ENCODE assay signal across 1 cellular context in the genomic region with DNA sequence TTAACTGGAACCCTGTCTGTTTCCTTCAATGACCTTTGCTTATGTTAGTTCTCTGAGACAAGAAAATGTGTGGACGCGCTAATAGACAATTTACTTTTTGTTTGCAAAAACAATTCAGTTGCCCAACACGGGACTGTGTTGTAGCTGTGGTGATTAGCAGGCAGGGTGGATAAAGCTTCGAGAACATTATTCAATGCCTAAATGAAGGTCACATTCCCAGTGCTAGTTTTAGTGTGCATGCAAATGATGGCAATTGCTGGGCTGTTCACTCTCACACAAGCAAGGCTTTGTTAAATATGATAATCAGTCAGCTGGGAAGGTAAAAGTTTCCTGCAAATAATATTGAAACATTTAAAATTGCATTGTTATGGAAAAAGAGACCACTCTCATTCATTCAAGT.
TF ChIP-seq lines count a peak whose summit lies in the region.

No MANE protein-coding gene starts in this region.

TF ChIP-seq in GM23338, 12 proteins besides CTCF, POLR2A, EP300 and RAD21:
- TF ChIP-seq, protein P1, sequence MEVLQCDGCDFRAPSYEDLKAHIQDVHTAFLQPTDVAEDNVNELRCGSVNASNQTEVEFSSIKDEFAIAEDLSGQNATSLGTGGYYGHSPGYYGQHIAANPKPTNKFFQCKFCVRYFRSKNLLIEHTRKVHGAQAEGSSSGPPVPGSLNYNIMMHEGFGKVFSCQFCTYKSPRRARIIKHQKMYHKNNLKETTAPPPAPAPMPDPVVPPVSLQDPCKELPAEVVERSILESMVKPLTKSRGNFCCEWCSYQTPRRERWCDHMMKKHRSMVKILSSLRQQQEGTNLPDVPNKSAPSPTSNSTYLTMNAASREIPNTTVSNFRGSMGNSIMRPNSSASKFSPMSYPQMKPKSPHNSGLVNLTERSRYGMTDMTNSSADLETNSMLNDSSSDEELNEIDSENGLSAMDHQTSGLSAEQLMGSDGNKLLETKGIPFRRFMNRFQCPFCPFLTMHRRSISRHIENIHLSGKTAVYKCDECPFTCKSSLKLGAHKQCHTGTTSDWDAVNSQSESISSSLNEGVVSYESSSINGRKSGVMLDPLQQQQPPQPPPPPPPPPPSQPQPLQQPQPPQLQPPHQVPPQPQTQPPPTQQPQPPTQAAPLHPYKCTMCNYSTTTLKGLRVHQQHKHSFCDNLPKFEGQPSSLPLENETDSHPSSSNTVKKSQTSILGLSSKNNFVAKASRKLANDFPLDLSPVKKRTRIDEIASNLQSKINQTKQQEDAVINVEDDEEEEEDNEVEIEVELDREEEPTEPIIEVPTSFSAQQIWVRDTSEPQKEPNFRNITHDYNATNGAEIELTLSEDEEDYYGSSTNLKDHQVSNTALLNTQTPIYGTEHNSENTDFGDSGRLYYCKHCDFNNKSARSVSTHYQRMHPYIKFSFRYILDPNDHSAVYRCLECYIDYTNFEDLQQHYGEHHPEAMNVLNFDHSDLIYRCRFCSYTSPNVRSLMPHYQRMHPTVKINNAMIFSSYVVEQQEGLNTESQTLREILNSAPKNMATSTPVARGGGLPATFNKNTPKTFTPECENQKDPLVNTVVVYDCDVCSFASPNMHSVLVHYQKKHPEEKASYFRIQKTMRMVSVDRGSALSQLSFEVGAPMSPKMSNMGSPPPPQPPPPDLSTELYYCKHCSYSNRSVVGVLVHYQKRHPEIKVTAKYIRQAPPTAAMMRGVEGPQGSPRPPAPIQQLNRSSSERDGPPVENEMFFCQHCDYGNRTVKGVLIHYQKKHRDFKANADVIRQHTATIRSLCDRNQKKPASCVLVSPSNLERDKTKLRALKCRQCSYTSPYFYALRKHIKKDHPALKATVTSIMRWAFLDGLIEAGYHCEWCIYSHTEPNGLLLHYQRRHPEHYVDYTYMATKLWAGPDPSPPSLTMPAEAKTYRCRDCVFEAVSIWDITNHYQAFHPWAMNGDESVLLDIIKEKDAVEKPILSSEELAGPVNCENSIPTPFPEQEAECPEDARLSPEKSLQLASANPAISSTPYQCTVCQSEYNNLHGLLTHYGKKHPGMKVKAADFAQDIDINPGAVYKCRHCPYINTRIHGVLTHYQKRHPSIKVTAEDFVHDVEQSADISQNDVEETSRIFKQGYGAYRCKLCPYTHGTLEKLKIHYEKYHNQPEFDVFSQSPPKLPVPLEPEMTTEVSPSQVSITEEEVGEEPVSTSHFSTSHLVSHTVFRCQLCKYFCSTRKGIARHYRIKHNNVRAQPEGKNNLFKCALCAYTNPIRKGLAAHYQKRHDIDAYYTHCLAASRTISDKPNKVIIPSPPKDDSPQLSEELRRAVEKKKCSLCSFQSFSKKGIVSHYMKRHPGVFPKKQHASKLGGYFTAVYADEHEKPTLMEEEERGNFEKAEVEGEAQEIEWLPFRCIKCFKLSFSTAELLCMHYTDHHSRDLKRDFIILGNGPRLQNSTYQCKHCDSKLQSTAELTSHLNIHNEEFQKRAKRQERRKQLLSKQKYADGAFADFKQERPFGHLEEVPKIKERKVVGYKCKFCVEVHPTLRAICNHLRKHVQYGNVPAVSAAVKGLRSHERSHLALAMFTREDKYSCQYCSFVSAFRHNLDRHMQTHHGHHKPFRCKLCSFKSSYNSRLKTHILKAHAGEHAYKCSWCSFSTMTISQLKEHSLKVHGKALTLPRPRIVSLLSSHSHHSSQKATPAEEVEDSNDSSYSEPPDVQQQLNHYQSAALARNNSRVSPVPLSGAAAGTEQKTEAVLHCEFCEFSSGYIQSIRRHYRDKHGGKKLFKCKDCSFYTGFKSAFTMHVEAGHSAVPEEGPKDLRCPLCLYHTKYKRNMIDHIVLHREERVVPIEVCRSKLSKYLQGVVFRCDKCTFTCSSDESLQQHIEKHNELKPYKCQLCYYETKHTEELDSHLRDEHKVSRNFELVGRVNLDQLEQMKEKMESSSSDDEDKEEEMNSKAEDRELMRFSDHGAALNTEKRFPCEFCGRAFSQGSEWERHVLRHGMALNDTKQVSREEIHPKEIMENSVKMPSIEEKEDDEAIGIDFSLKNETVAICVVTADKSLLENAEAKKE (CRISPR knock-in tag; IDR thresholded peaks at IDR 0.05) = no peak
- TF ChIP-seq ZNF331 (CRISPR knock-in tag; IDR thresholded peaks at IDR 0.05; ENCODE audit: low read depth) (no peak), POLR2AphosphoS5 (IDR thresholded peaks at IDR 0.05; ENCODE audit: low read depth) (no peak), EZH2phosphoT487 (IDR thresholded peaks at IDR 0.05; ENCODE audit: unreplicated experiment) (no peak), CREB1 (CRISPR knock-in tag; IDR thresholded peaks at IDR 0.05; ENCODE audit: low read depth) (no peak), EZH2 (IDR thresholded peaks at IDR 0.05; ENCODE audit: low read depth, unreplicated experiment) (no peak), ZNF114 (CRISPR knock-in tag; IDR thresholded peaks at IDR 0.05) (no peak), JUNB (IDR thresholded peaks at IDR 0.05; ENCODE audit: unreplicated experiment) (no peak)
- TF ChIP-seq, protein P2, sequence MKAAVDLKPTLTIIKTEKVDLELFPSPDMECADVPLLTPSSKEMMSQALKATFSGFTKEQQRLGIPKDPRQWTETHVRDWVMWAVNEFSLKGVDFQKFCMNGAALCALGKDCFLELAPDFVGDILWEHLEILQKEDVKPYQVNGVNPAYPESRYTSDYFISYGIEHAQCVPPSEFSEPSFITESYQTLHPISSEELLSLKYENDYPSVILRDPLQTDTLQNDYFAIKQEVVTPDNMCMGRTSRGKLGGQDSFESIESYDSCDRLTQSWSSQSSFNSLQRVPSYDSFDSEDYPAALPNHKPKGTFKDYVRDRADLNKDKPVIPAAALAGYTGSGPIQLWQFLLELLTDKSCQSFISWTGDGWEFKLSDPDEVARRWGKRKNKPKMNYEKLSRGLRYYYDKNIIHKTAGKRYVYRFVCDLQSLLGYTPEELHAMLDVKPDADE (IDR thresholded peaks at IDR 0.05) = no peak
